1 cellular context compared by ENCODE assay signal in the genomic region with DNA sequence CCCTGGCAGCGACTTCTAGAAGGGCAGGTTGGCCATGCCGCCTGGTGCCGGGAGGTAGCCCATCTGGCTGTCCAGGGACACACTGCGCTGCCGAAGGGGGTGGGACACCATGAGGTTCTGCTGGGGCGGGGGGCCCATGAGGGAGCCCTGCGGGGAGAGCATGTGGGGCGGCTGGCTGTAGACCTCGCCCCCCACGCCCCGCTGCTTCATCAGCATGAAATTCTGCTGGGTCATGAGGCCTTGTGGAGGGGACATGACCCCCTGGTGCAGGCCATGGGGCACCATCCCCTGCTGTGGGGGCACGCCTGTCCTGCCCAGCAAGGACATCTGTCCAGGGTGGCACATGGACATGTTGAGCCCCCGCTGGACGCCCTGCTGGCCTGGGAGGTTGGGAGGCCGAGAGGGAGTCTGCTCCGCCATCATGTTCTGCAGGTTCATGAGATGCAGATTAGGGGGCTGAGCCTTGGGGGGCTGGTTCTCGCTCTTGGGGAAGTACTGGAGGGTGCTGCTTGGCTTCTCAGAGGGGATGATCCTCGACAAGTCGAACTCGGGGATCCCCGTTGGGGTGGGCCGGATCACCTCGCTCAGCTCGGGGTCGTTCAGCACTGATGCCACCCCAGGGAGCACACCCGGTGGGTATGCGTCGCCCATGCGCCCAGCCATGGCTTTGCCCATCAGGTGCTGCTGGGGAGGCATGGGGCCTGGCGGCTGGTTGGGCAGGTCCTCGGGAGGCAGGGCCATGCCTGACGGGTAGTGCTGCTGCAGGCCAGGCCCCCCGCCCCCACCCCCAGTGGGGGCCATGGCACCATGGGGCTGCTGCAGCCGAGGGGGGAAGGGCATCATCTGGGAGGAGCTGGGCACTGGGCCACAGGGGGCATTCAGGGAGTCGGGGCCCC.
TF ChIP-seq lines count a peak whose summit lies in the region.

No MANE protein-coding gene starts in this region.

TF ChIP-seq in HepG2, 621 proteins besides CTCF, POLR2A, EP300 and RAD21:
- TF ChIP-seq RBM22 (optimal IDR thresholded peaks at IDR 0.05; ENCODE audit: low read length) (peak; percentile 59), ZNF713 (CRISPR knock-in tag; IDR thresholded peaks at IDR 0.05) (no peak), AGO2 (optimal IDR thresholded peaks at IDR 0.05; ENCODE audit: low read depth, low read length) (peak; percentile 80), RBFOX2 (IDR thresholded peaks at IDR 0.05; ENCODE audit: low read depth, low read length) (peak; percentile 51)
TF ChIP-seq in HepG2: peak in this region for 3.
